In genomic region chr10:117539903-117540639, GRCh38 we compare ENCODE assay signal across 1 cellular context.
TF ChIP-seq lines count a peak whose summit lies in the region.

No MANE protein-coding gene starts in this region.

TF ChIP-seq in H1, 55 proteins besides CTCF, POLR2A, EP300 and RAD21:
- TF ChIP-seq BACH1 (IDR thresholded peaks at IDR 0.05; ENCODE audit: low read length) (no peak), EZH2 (IDR thresholded peaks at IDR 0.05; ENCODE audit: low read depth, low read length, severe bottlenecking) (peak; percentile 49)
